ENCODE assay signal across 13 cellular contexts in genomic region chr11:114200351-114200750, GRCh38.
DNase-seq lines count a peak whose midpoint lies in the region; ATAC-seq, FAIRE-seq and TF ChIP-seq lines count a peak whose summit lies in the region.
"Had no signal": no experiment of that assay in that cellular context is flagged by ENCODE, and none has a peak within 500 bp of the region (broad histone marks: within the 10 kb centered on the region; RNA-seq: fewer than 3 reads in every experiment).

No MANE protein-coding gene starts in this region.

- no peak for ATAC-seq in K562
- no peak for ATAC-seq in thoracic aorta (ENCODE audit: insufficient number of reproducible peaks, low FRiP score, low read depth)
- ATAC-seq: activated T-cell treated with anti-CD3 and anti-CD28 coated beads, Interleukin-2, amount 50 U/mL, for 72 hours; stimulated activated naive B cell treated with anti-CD40 and anti-IgM and Interleukin-4, amounts not matched to agents 10 μg/mL and 1 μg/mL and 100 μg/mL, for 72 hours had no signal

- intact Hi-C loops in K562 (cut with micrococcal nuclease): no loop called here
- intact Hi-C loops in spleen (cut with DNase I; ENCODE audit: low total_unique reads): no loop called here

- 46% methylated on average over 5 of the region's 5 CpGs for WGBS in K562 (ENCODE audit: insufficient coverage, low coverage, missing lambda C conversion rate)
- 83 to 93% (median 89%) methylated on average over 5 of the region's 5 CpGs for WGBS in spleen, 5 donors

- no peak for TF ChIP-seq EP300 in K562 (IDR thresholded peaks at IDR 0.05; ENCODE audit: low read length)

- TF ChIP-seq CTCF in K562 (IDR thresholded peaks at IDR 0.05 in 2 of 3, conservative IDR thresholded peaks at IDR 0.05 in 1 of 3; ENCODE audit: insufficient read depth in 2 of 3, low read depth in 1 of 3, low read length in 3 of 3): no peak
- no peak for TF ChIP-seq CTCF in thoracic aorta (IDR thresholded peaks at IDR 0.05)
- TF ChIP-seq CTCF in spleen (IDR thresholded peaks at IDR 0.05 in 8 of 11, conservative IDR thresholded peaks at IDR 0.05 in 3 of 11): no peak

- no peaks in the 10 kb centered on the region for H3K36me3 ChIP-seq in K562 (ENCODE audit: control insufficient read depth, insufficient read depth, low read length)
- H3K36me3 ChIP-seq in muscle layer of duodenum (ENCODE audit: control insufficient read depth in 1 of 2, insufficient read depth in 2 of 2, low read length in 2 of 2): peaks cover 0 to 5% of the 10 kb centered on the region in 2 donors
- H3K36me3 ChIP-seq in thoracic aorta: peaks cover 5% of the 10 kb centered on the region
- H3K36me3 ChIP-seq in spleen: peaks cover 0 to 18% (median 0%) of the 10 kb centered on the region in 6 donors

- no peaks in the 10 kb centered on the region for H3K79me2 ChIP-seq in K562 (ENCODE audit: control insufficient read depth, insufficient read depth, low read length)

- H3K4me1 ChIP-seq in K562 (replicated peaks in 1 of 2; ENCODE audit: control insufficient read depth in 2 of 2, insufficient read depth in 2 of 2, low read length in 2 of 2): peaks cover 7% of the 10 kb centered on the region in 2 experiments; a peak in 3 of 5 replicates
- peaks cover 18 to 43% of the 10 kb centered on the region in 2 donors for H3K4me1 ChIP-seq in muscle layer of duodenum (ENCODE audit: control insufficient read depth in 1 of 2, insufficient read depth in 2 of 2, low read length in 2 of 2)
- peaks cover 61 to 81% of the 10 kb centered on the region in 2 donors for H3K4me1 ChIP-seq in thoracic aorta (ENCODE audit: control insufficient read depth in 1 of 2, low read depth in 2 of 2)
- peaks cover 11 to 44% (median 31%) of the 10 kb centered on the region in 6 donors for H3K4me1 ChIP-seq in spleen

- CTCF ChIA-PET in K562 (lab: Yijun Ruan, JAX; ENCODE audit: low intra/inter-chr PET ratio): no interaction called here

- no peak for FAIRE-seq in K562 (lab: Jason Lieb, UNC)

- no peak overlapping the region for H3K4me2 ChIP-seq in K562 (ENCODE audit: insufficient read depth, low read length)

- H3K4me3 ChIP-seq in K562 (no peak overlapping the region), muscle layer of duodenum (ENCODE audit: low read depth in 1 of 2, low read length in 2 of 2) (no peak overlapping the region), thoracic aorta (no peak overlapping the region), spleen (no peak overlapping the region)

- no peaks in the 10 kb centered on the region for H4K20me1 ChIP-seq in K562 (replicated peaks; ENCODE audit: control insufficient read depth, insufficient read depth, low read length)

- H3K9me3 ChIP-seq in K562 (replicated peaks; ENCODE audit: control insufficient read depth, insufficient read depth, low read depth, low read length) (no peaks in the 10 kb centered on the region), muscle layer of duodenum (ENCODE audit: control insufficient read depth in 1 of 2, low read length in 2 of 2) (no peaks in the 10 kb centered on the region), thoracic aorta (no peaks in the 10 kb centered on the region), spleen (no peaks in the 10 kb centered on the region)

- BruUV-seq in K562 (replicated peaks; lab: Mats Ljungman, UMichigan): no TSS peak

- H3K9me1 ChIP-seq in K562 (ENCODE audit: control insufficient read depth, insufficient read depth, low read length): no peaks in the 10 kb centered on the region

- TF ChIP-seq POLR2A in K562 (conservative IDR thresholded peaks at IDR 0.05) (no peak), spleen (IDR thresholded peaks at IDR 0.05) (no peak)

- in situ Hi-C loops in K562 (cut with MboI): no loop called here

- H3K9ac ChIP-seq in K562 (ENCODE audit: insufficient read depth in 1 of 2, low read depth in 2 of 2, low read length in 2 of 2): no peak overlapping the region

- DNase-seq in ELF-1 (ENCODE audit: low read depth, low spot score): peak; percentile 10
- no peak for DNase-seq in K562 (ENCODE audit: extremely low read depth in 1 of 4, low spot score in 3 of 4)
- DNase-seq in thoracic aorta (ENCODE audit: low spot score): no peak
- DNase-seq in NCI-H1105 treated with DMSO at 0.1 percent for 48 hours (lab: John Stamatoyannopoulos, UW): no peak
- DNase-seq in activated CD8-positive, alpha-beta memory T cell treated with anti-CD3 and anti-CD28 coated beads for 24 hours: no peak
- no peak for DNase-seq in spleen
- DNase-seq: activated CD4-positive, alpha-beta T cell treated with anti-CD3 and anti-CD28 coated beads, Interleukin-2, amount 50 U/mL, for 48 hours; activated naive CD8-positive, alpha-beta T cell treated with anti-CD3 and anti-CD28 coated beads for 36 hours; activated T-cell treated with anti-CD3 and anti-CD28 coated beads, Interleukin-2, amount 50 U/mL, for 72 hours; naive B cell; NCI-H226; stimulated activated naive B cell treated with anti-CD40 and anti-IgM and Interleukin-4, amounts not matched to agents 10 μg/mL and 1 μg/mL and 100 μg/mL, for 72 hours had no signal

- peak overlapping the region; percentile 52; the same call in 1 of the 2 replicates for H2AFZ ChIP-seq in K562 (ENCODE audit: low read depth, low read length)

- H3K27ac ChIP-seq in K562 (ENCODE audit: extremely low read depth, low read depth, low read length): no peak overlapping the region
- peak overlapping the region; percentile 56 for H3K27ac ChIP-seq in muscle layer of duodenum (ENCODE audit: low read length)
- H3K27ac ChIP-seq in thoracic aorta: peak overlapping the region; percentile 90 to 95
- H3K27ac ChIP-seq in spleen: no peak overlapping the region

- TF ChIP-seq RAD21 in K562 (CRISPR knock-in tag; conservative IDR thresholded peaks at IDR 0.05 in 1 of 2, IDR thresholded peaks at IDR 0.05 in 1 of 2): no peak

- no peaks in the 10 kb centered on the region for H3K27me3 ChIP-seq in K562 (ENCODE audit: control insufficient read depth in 2 of 2, insufficient read depth in 2 of 2, low read length in 2 of 2)
- H3K27me3 ChIP-seq in muscle layer of duodenum (ENCODE audit: low read depth, low read length): no peaks in the 10 kb centered on the region
- no peaks in the 10 kb centered on the region for H3K27me3 ChIP-seq in thoracic aorta (replicated peaks; ENCODE audit: insufficient read depth)
- no peaks in the 10 kb centered on the region for H3K27me3 ChIP-seq in spleen (replicated peaks in 1 of 7)

- POLR2A ChIA-PET in K562 (lab: Yijun Ruan, JAX): no interaction called here

TF ChIP-seq in K562, 482 proteins besides CTCF, POLR2A, EP300 and RAD21:
- no peak for TF ChIP-seq ZNF830 (CRISPR knock-in tag; IDR thresholded peaks at IDR 0.05)
- no peak for TF ChIP-seq ZNF431 (CRISPR knock-in tag; IDR thresholded peaks at IDR 0.05)
- TF ChIP-seq ZNF551 (CRISPR knock-in tag; IDR thresholded peaks at IDR 0.05): no peak

Comparison
In these comparisons a context has a peak if more than half of its experiments do, and no peak if none do; other contexts are left out.
1. H3K27ac ChIP-seq: peak in muscle layer of duodenum (single experiment) and thoracic aorta (2 of 2); none in K562 (single experiment) and spleen (0 of 8).